In genomic region chr16:50519001-50519400, GRCh38 we compare ENCODE assay signal across 12 cellular contexts. TPM values are rescaled to one million over a fixed set of nuclear protein-coding genes. Genes with fewer than 3 reads are reported as not detected.
DNase-seq lines count a peak whose midpoint lies in the region; ATAC-seq lines count a peak whose summit lies in the region.
"Had no signal": no experiment of that assay in that cellular context is flagged by ENCODE, and none has a peak within 500 bp of the region (broad histone marks: within the 10 kb centered on the region; RNA-seq: fewer than 3 reads in every experiment).

No MANE protein-coding gene starts in this region.

- ATAC-seq in left cardiac atrium (no peak), sciatic nerve (no peak)
- ATAC-seq in stimulated activated effector memory CD8-positive, alpha-beta T cell treated with anti-CD3 and anti-CD28 coated beads, Interleukin-12 subunit alpha, Interleukin-12 subunit beta, amount 100 ng/mL, for 72 hours = no peak
- ATAC-seq: HCT116 had no signal

- intact Hi-C loops in cardiac septum (cut with DNase I) = no loop called here
- intact Hi-C loops in left cardiac atrium (cut with DNase I) = no loop called here
- intact Hi-C loops in sciatic nerve (cut with DNase I) = no loop called here

- H3K9me3 Mint-ChIP-seq in stimulated activated effector memory CD8-positive, alpha-beta T cell treated with anti-CD3 and anti-CD28 coated beads, Interleukin-12 subunit alpha, Interleukin-12 subunit beta, amount 100 ng/mL, for 72 hours = peaks cover 12% of the 10 kb centered on the region

- H3K27ac Mint-ChIP-seq in stimulated activated effector memory CD8-positive, alpha-beta T cell treated with anti-CD3 and anti-CD28 coated beads, Interleukin-12 subunit alpha, Interleukin-12 subunit beta, amount 100 ng/mL, for 72 hours = no peak overlapping the region
- H3K27ac Mint-ChIP-seq: CD4-positive, alpha-beta T cell had no signal

- no peak overlapping the region for H3K4me3 Mint-ChIP-seq in stimulated activated effector memory CD8-positive, alpha-beta T cell treated with anti-CD3 and anti-CD28 coated beads, Interleukin-12 subunit alpha, Interleukin-12 subunit beta, amount 100 ng/mL, for 72 hours
- H3K4me3 Mint-ChIP-seq: CD4-positive, alpha-beta T cell had no signal

- H3K4me1 Mint-ChIP-seq in stimulated activated effector memory CD8-positive, alpha-beta T cell treated with anti-CD3 and anti-CD28 coated beads, Interleukin-12 subunit alpha, Interleukin-12 subunit beta, amount 100 ng/mL, for 72 hours = no peaks in the 10 kb centered on the region

- DNase-seq in cardiac septum (ENCODE audit: low spot score) = peak; percentile 44
- DNase-seq in left cardiac atrium = no peak
- peak; percentile 27 for DNase-seq in islet precursor cell
- peak; percentile 6 for DNase-seq in sciatic nerve (ENCODE audit: low spot score)
- no peak for DNase-seq in stimulated activated effector memory CD8-positive, alpha-beta T cell treated with anti-CD3 and anti-CD28 coated beads, Interleukin-12 subunit alpha, Interleukin-12 subunit beta, amount 100 ng/mL, for 72 hours (ENCODE audit: low spot score in 2 of 2)
- DNase-seq in NCI-H1930 (lab: John Stamatoyannopoulos, UW) = no peak
- DNase-seq in cortex of kidney (lab: John Stamatoyannopoulos, UW) = no peak
- DNase-seq: 8988T; Calu3; CD4-positive, alpha-beta T cell; DMS 273 treated with DMSO at 0.1 percent for 48 hours had no signal

- H3K36me3 Mint-ChIP-seq in stimulated activated effector memory CD8-positive, alpha-beta T cell treated with anti-CD3 and anti-CD28 coated beads, Interleukin-12 subunit alpha, Interleukin-12 subunit beta, amount 100 ng/mL, for 72 hours = no peaks in the 10 kb centered on the region

RNA-seq across cellular contexts. Expression of gene NKD1, which starts 29.2 kb away (rescaled TPM):
- total RNA-seq in cardiac septum = 0.40 TPM
- total RNA-seq in left cardiac atrium = 1 to 10 TPM; 1.0 to 1.9 TPM
- total RNA-seq in sciatic nerve = 37.0 TPM

Comparison
In these comparisons a context has a peak if more than half of its experiments do, and no peak if none do; other contexts are left out.
1. DNase-seq: peak in cardiac septum (single experiment), islet precursor cell (single experiment) and sciatic nerve (single experiment); none in left cardiac atrium (single experiment), stimulated activated effector memory CD8-positive, alpha-beta T cell treated with anti-CD3 and anti-CD28 coated beads, Interleukin-12 subunit alpha, Interleukin-12 subunit beta, amount 100 ng/mL, for 72 hours (0 of 2), NCI-H1930 (0 of 2) and cortex of kidney (single experiment).
2. RNA of gene NKD1, which starts 29.2 kb away (total RNA-seq): 37.0 TPM in sciatic nerve (single experiment); 1.0 to 1.9 TPM in left cardiac atrium and 0.40 TPM in cardiac septum (single experiment); every median in the first group is over 10 times any median in the second.